In genomic region chr7:1872191-1873069, GRCh38 we compare ENCODE assay signal across 18 cellular contexts.
DNase-seq lines count a peak whose midpoint lies in the region; TF ChIP-seq lines count a peak whose summit lies in the region.
"Had no signal": no experiment of that assay in that cellular context is flagged by ENCODE, and none has a peak within 500 bp of the region (broad histone marks: within the 10 kb centered on the region; RNA-seq: fewer than 3 reads in every experiment).

No MANE protein-coding gene starts in this region.

- DNase-seq in COLO668 (lab: John Stamatoyannopoulos, UW; ENCODE audit: unreplicated experiment) (peak; percentile 87), RWPE1 (ENCODE audit: low spot score) (no peak), endodermal cell (no peak), neuronal stem cell (ENCODE audit: low spot score) (no peak), ureter (ENCODE audit: low spot score) (no peak), NCI-H128 (lab: John Stamatoyannopoulos, UW; ENCODE audit: unreplicated experiment) (no peak), iPS-NIHi7 (ENCODE audit: extremely low spot score) (no peak)
- no peak for DNase-seq in T-helper 2 cell treated with Interferon-gamma antibody and Interleukin-4, amounts not matched to agents 5 μg/mL and 100 μg/mL, for 36 hours (ENCODE audit: low spot score)
- DNase-seq: AML-193; CD8-positive, alpha-beta memory T cell; GF-D8; MG63; NCI-H1436 treated with DMSO at 0.1 percent for 48 hours; NCI-H1930; NCI-H524; NCI-H82; Peyer's patch had no signal

- H2BK5ac ChIP-seq in neuronal stem cell (ENCODE audit: low read length): peak overlapping the region; percentile 48

- H3K18ac ChIP-seq in neuronal stem cell (ENCODE audit: low read length): peak overlapping the region; percentile 33

- no peak overlapping the region for H2BK15ac ChIP-seq in neuronal stem cell (ENCODE audit: low read length)

- no peak overlapping the region for H4K8ac ChIP-seq in neuronal stem cell (ENCODE audit: low read depth, low read length)

- 93 to 95% methylated on average over 29 to 39 of the region's 39 CpGs for WGBS in endodermal cell (ENCODE audit: insufficient coverage in 1 of 2, insufficient read length in 1 of 2), 2 experiments
- WGBS in neuronal stem cell (ENCODE audit: extremely low coverage in 2 of 2, insufficient read length in 2 of 2, insufficient replicate concordance in 1 of 2), 2 donors: no CpG with 5 or more reads among the region's 39 CpGs

- H3K27me3 Mint-ChIP-seq in endodermal cell (ENCODE audit: insufficient read depth): no peaks in the 10 kb centered on the region
- no peaks in the 10 kb centered on the region for H3K27me3 Mint-ChIP-seq in T-helper 2 cell treated with Interferon-gamma antibody and Interleukin-4, amounts not matched to agents 5 μg/mL and 100 μg/mL, for 36 hours (ENCODE audit: low read depth)
- H3K27me3 Mint-ChIP-seq: CD8-positive, alpha-beta memory T cell had no signal

- no peak overlapping the region for H2AK5ac ChIP-seq in neuronal stem cell (ENCODE audit: low read depth, low read length)

- no peak overlapping the region for H2AFZ ChIP-seq in neuronal stem cell (ENCODE audit: low read length)

- H4K91ac ChIP-seq in neuronal stem cell (ENCODE audit: low read depth, low read length, poor library complexity): no peak overlapping the region

- H3K36me3 ChIP-seq in endodermal cell (ENCODE audit: control insufficient read depth, insufficient read depth, low read length) (no peaks in the 10 kb centered on the region), neuronal stem cell (replicated peaks in 1 of 2; ENCODE audit: control insufficient read depth in 2 of 2, insufficient read depth in 2 of 2, low read length in 2 of 2) (no peaks in the 10 kb centered on the region)
- H3K36me3 ChIP-seq: MG63, Peyer's patch had no signal

- no peak overlapping the region for H2BK12ac ChIP-seq in neuronal stem cell (ENCODE audit: low read length)

- H3K27ac ChIP-seq in RWPE1: peak overlapping the region; percentile 4; the same call in 1 of the 2 replicates
- peak overlapping the region; percentile 44 for H3K27ac ChIP-seq in endodermal cell (ENCODE audit: low read depth, low read length)
- no peak overlapping the region for H3K27ac ChIP-seq in neuronal stem cell (replicated peaks; ENCODE audit: low read length)
- H3K27ac ChIP-seq: C4-2B, Peyer's patch had no signal

- H3K4me2 ChIP-seq in neuronal stem cell (ENCODE audit: insufficient read depth, low read length, poor library complexity, severe bottlenecking): no peak overlapping the region

- H3K4ac ChIP-seq in neuronal stem cell (ENCODE audit: low read length): no peak overlapping the region

- peak overlapping the region; percentile 12 for H3K27ac Mint-ChIP-seq in endodermal cell
- H3K27ac Mint-ChIP-seq in T-helper 2 cell treated with Interferon-gamma antibody and Interleukin-4, amounts not matched to agents 5 μg/mL and 100 μg/mL, for 36 hours: no peak overlapping the region

- peak overlapping the region; percentile 2 for H2BK120ac ChIP-seq in neuronal stem cell (ENCODE audit: low read depth, low read length)

- H3K79me1 ChIP-seq in neuronal stem cell (ENCODE audit: low read depth, low read length): peaks cover 14% of the 10 kb centered on the region

- H3K9me3 ChIP-seq in endodermal cell (ENCODE audit: control insufficient read depth, low read length) (no peaks in the 10 kb centered on the region), neuronal stem cell (replicated peaks in 1 of 2; ENCODE audit: control insufficient read depth in 2 of 2, insufficient read depth in 1 of 2, low read depth in 1 of 2, low read length in 2 of 2) (no peaks in the 10 kb centered on the region)
- H3K9me3 ChIP-seq: MG63, Peyer's patch had no signal

- H3K14ac ChIP-seq in neuronal stem cell (ENCODE audit: low read length): no peak overlapping the region

- H3K4me1 ChIP-seq in endodermal cell (ENCODE audit: control insufficient read depth, insufficient read depth, low read length) (no peaks in the 10 kb centered on the region), neuronal stem cell (ENCODE audit: control insufficient read depth in 2 of 2, insufficient read depth in 1 of 2, low read depth in 1 of 2, low read length in 2 of 2) (peaks cover 2 to 7% of the 10 kb centered on the region in 2 donors)
- H3K4me1 ChIP-seq: Peyer's patch had no signal

- TF ChIP-seq CTCF in RWPE1 (conservative IDR thresholded peaks at IDR 0.05; ENCODE audit: low read depth): no peak
- TF ChIP-seq CTCF in endodermal cell (conservative IDR thresholded peaks at IDR 0.05): no peak

- H3K9ac ChIP-seq in endodermal cell (ENCODE audit: extremely low read depth, low read length, poor library complexity, severe bottlenecking): no peak overlapping the region
- H3K9ac ChIP-seq in neuronal stem cell (ENCODE audit: low read depth, low read length, poor library complexity): peak overlapping the region; percentile 32

- POLR2A ChIA-PET in RWPE1 (lab: Yijun Ruan, JAX; ENCODE audit: low non-redundant PET): no interaction called here

- H3K9me3 Mint-ChIP-seq in endodermal cell: peaks cover 2% of the 10 kb centered on the region
- peaks cover 10% of the 10 kb centered on the region for H3K9me3 Mint-ChIP-seq in T-helper 2 cell treated with Interferon-gamma antibody and Interleukin-4, amounts not matched to agents 5 μg/mL and 100 μg/mL, for 36 hours
- H3K9me3 Mint-ChIP-seq: CD8-positive, alpha-beta memory T cell had no signal

- peak overlapping the region; percentile 55 for H3K23ac ChIP-seq in neuronal stem cell (ENCODE audit: low read depth, low read length, poor library complexity)

- H3K4me1 Mint-ChIP-seq in endodermal cell: no peaks in the 10 kb centered on the region
- H3K4me1 Mint-ChIP-seq in T-helper 2 cell treated with Interferon-gamma antibody and Interleukin-4, amounts not matched to agents 5 μg/mL and 100 μg/mL, for 36 hours (ENCODE audit: low read depth): peaks cover 2% of the 10 kb centered on the region

- no peak overlapping the region for H3K4me3 Mint-ChIP-seq in endodermal cell
- no peak overlapping the region for H3K4me3 Mint-ChIP-seq in T-helper 2 cell treated with Interferon-gamma antibody and Interleukin-4, amounts not matched to agents 5 μg/mL and 100 μg/mL, for 36 hours

- no peak overlapping the region for H3K4me3 ChIP-seq in endodermal cell (ENCODE audit: low read length)
- H3K4me3 ChIP-seq in neuronal stem cell (ENCODE audit: low read length in 2 of 2): no peak overlapping the region
- H3K4me3 ChIP-seq: MG63, Peyer's patch had no signal

- H3K27me3 ChIP-seq in endodermal cell (ENCODE audit: control insufficient read depth, insufficient read depth, low read length, poor library complexity, severe bottlenecking) (no peaks in the 10 kb centered on the region), neuronal stem cell (ENCODE audit: control insufficient read depth in 3 of 3, insufficient read depth in 3 of 3, low read depth in 1 of 3, low read length in 3 of 3) (no peaks in the 10 kb centered on the region)
- H3K27me3 ChIP-seq: MG63, Peyer's patch had no signal

- H3K36me3 Mint-ChIP-seq in endodermal cell (ENCODE audit: low read depth): peaks cover 5% of the 10 kb centered on the region
- peaks cover 20% of the 10 kb centered on the region for H3K36me3 Mint-ChIP-seq in T-helper 2 cell treated with Interferon-gamma antibody and Interleukin-4, amounts not matched to agents 5 μg/mL and 100 μg/mL, for 36 hours (ENCODE audit: low read depth)

- CTCF ChIA-PET in RWPE1 (lab: Yijun Ruan, JAX): no interaction called here
